Comparison of ENCODE assay signal across 27 cellular contexts in the genomic region with DNA sequence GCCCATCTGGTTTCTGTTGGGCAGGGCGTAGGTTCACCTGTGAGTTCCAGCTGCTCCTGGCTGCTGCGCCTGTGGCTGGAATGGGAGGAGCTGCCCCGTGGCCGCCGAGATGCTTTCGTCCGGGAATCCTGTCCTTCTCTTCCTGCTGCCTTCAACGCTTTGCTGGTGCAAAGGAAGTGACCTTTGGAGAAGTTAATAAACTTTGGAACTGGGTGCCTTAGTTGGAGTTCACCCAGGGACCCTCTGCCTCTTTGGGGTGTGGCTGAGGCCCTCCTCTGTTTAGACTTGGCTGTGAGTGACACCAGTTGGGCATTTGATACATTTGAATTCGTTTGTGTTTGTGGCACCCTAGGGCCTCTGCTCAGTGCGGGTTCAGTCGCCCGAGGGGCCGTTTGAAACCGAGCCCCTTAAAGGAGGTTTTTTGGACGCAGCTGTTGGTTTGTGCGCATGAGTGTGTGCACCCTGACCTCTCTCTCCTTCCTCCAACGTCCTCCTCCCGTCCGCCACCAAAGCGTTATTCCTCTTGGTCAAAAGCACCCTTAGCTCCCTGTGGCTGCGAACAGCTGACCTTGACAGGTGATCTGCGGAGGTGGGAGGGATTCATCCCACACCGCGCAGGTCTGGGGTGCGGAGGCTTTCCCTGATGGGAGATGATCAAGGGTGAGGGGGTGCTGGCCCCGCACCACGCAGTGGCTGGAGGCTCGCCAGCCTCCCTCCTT. TPM values are rescaled to one million over a fixed set of nuclear protein-coding genes. Genes with fewer than 3 reads are reported as not detected.
"Had no signal": no experiment of that assay in that cellular context is flagged by ENCODE, and none has a peak within 500 bp of the region (broad histone marks: within the 10 kb centered on the region; RNA-seq: fewer than 3 reads in every experiment).

No MANE protein-coding gene starts in this region.

- H3K4me3 ChIP-seq: adrenal gland, Peyer's patch had no signal

- H3K9me3 Mint-ChIP-seq: activated CD4-positive, alpha-beta T cell treated with anti-CD3 and anti-CD28 coated beads, Interleukin-2, amount 10 ng/mL, durations not matched to agents 24 days and 14 days; activated T-helper 17 cell treated with anti-CD3 and anti-CD28 coated beads, Interleukin-2, amount 50 U/mL, for 72 hours had no signal

- H3K9me3 ChIP-seq: adrenal gland, Peyer's patch had no signal

- ATAC-seq: activated T-helper 17 cell treated with anti-CD3 and anti-CD28 coated beads, Interleukin-2, amount 50 U/mL, for 72 hours; T-helper 17 cell had no signal

- H3K27ac ChIP-seq: adrenal gland, Peyer's patch had no signal

- DNase-seq: activated CD4-positive, alpha-beta memory T cell treated with anti-CD3 and anti-CD28 coated beads for 36 hours; activated CD4-positive, alpha-beta T cell treated with anti-CD3 and anti-CD28 coated beads, Interleukin-2, amount 10 ng/mL, durations not matched to agents 24 days and 14 days; activated CD4-positive, CD25-positive, alpha-beta regulatory T cell treated with anti-CD3 and anti-CD28 coated beads, Interleukin-2, amount 50 U/mL, for 72 hours; activated CD8-positive, alpha-beta memory T cell treated with anti-CD3 and anti-CD28 coated beads for 24 hours; activated gamma-delta T cell treated with Interleukin-2 at 50 U/mL for 16 hours; activated naive CD4-positive, alpha-beta T cell treated with anti-CD3 and anti-CD28 coated beads, Interleukin-2, amount 50 U/mL, for 16 hours; activated naive CD8-positive, alpha-beta T cell treated with anti-CD3 and anti-CD28 coated beads, Interleukin-2, amount 10 ng/mL, durations not matched to agents 7 days and 5 days; activated T-cell treated with anti-CD3 and anti-CD28 coated beads, Interleukin-2, amount 50 U/mL, for 48 hours; adrenal gland; anterior cingulate cortex; Karpas-422; MM.1S; NCI-H1105; NCI-H1436; NCI-H1694 treated with DMSO at 0.1 percent for 48 hours; NCI-H2029 treated with DMSO at 0.1 percent for 48 hours; NCI-H510A treated with DMSO at 0.1 percent for 48 hours; NCI-H69; NK-92 treated with Interleukin-12 subunit alpha and Interleukin-12 subunit beta, amount 100 ng/mL, for 24 hours; OCI-M1; Peyer's patch; SHP77 treated with DMSO at 0.1 percent for 48 hours; T-helper 17 cell; T-helper 9 cell had no signal

- H3K27me3 ChIP-seq: adrenal gland, Peyer's patch had no signal

- H3K27ac Mint-ChIP-seq: activated CD4-positive, alpha-beta memory T cell treated with anti-CD3 and anti-CD28 coated beads for 36 hours; activated CD4-positive, alpha-beta T cell treated with anti-CD3 and anti-CD28 coated beads, Interleukin-2, amount 10 ng/mL, durations not matched to agents 24 days and 14 days; activated naive CD8-positive, alpha-beta T cell treated with anti-CD3 and anti-CD28 coated beads, Interleukin-2, amount 10 ng/mL, durations not matched to agents 7 days and 5 days; activated T-helper 17 cell treated with anti-CD3 and anti-CD28 coated beads, Interleukin-2, amount 50 U/mL, for 72 hours; T-helper 17 cell; WTC11 had no signal

- H3K4me3 Mint-ChIP-seq: activated CD4-positive, alpha-beta memory T cell treated with anti-CD3 and anti-CD28 coated beads for 36 hours; activated CD4-positive, alpha-beta T cell treated with anti-CD3 and anti-CD28 coated beads, Interleukin-2, amount 10 ng/mL, durations not matched to agents 24 days and 14 days; activated naive CD8-positive, alpha-beta T cell treated with anti-CD3 and anti-CD28 coated beads, Interleukin-2, amount 10 ng/mL, durations not matched to agents 7 days and 5 days; activated T-helper 17 cell treated with anti-CD3 and anti-CD28 coated beads, Interleukin-2, amount 50 U/mL, for 72 hours; T-helper 17 cell; WTC11 had no signal

- H3K36me3 Mint-ChIP-seq: activated CD4-positive, alpha-beta memory T cell treated with anti-CD3 and anti-CD28 coated beads for 36 hours; activated naive CD8-positive, alpha-beta T cell treated with anti-CD3 and anti-CD28 coated beads, Interleukin-2, amount 10 ng/mL, durations not matched to agents 7 days and 5 days had no signal

- H3K36me3 ChIP-seq: adrenal gland, Peyer's patch had no signal

- H3K27me3 Mint-ChIP-seq: T-helper 17 cell had no signal

RNA-seq across cellular contexts. Expression of a gene that starts 16.5 kb away (rescaled TPM):
- total RNA-seq: activated CD4-positive, alpha-beta memory T cell treated with anti-CD3 and anti-CD28 coated beads for 36 hours; activated naive CD8-positive, alpha-beta T cell treated with anti-CD3 and anti-CD28 coated beads, Interleukin-2, amount 10 ng/mL, durations not matched to agents 7 days and 5 days; cardiac septum; Peyer's patch; T-helper 17 cell had no signal
- polyA plus RNA-seq: adrenal gland had no signal

RNA-seq across cellular contexts. Expression of a gene that starts 29.0 kb away (rescaled TPM):
- total RNA-seq: activated CD4-positive, alpha-beta memory T cell treated with anti-CD3 and anti-CD28 coated beads for 36 hours; activated naive CD8-positive, alpha-beta T cell treated with anti-CD3 and anti-CD28 coated beads, Interleukin-2, amount 10 ng/mL, durations not matched to agents 7 days and 5 days; adrenal gland; Peyer's patch; T-helper 17 cell had no signal
- polyA plus RNA-seq: adrenal gland had no signal
